16 cellular contexts compared by ENCODE assay signal in genomic region chr5:160500776-160501175, GRCh38.
DNase-seq lines count a peak whose midpoint lies in the region; ATAC-seq, FAIRE-seq and TF ChIP-seq lines count a peak whose summit lies in the region.
"Had no signal": no experiment of that assay in that cellular context is flagged by ENCODE, and none has a peak within 500 bp of the region (broad histone marks: within the 10 kb centered on the region; RNA-seq: fewer than 3 reads in every experiment).

No MANE protein-coding gene starts in this region.

- no peak overlapping the region for H3K4me2 ChIP-seq in GM23338

- intact Hi-C loops in left lung (cut with DNase I), result no loop called here

- TF ChIP-seq CTCF in GM23338 (conservative IDR thresholded peaks at IDR 0.05; ENCODE audit: low read depth in 2 of 2) (no peak), left lung (IDR thresholded peaks at IDR 0.05) (no peak)

- H3K27ac Mint-ChIP-seq in GM23338, result no peak overlapping the region
- H3K27ac Mint-ChIP-seq: activated naive CD8-positive, alpha-beta T cell treated with anti-CD3 and anti-CD28 coated beads, Interleukin-2, amount 50 U/mL, for 24 hours; nephron progenitor cell; stimulated activated naive CD8-positive, alpha-beta T cell treated with anti-CD3 and anti-CD28 coated beads, Interleukin-15, Interleukin-2, amounts not matched to agents 100 ng/mL and 50 ng/mL, for 24 hours had no signal

- DNase-seq in GDM1 (lab: John Stamatoyannopoulos, UW), result peak; percentile 32
- no peak for DNase-seq in GM23338 (ENCODE audit: low spot score)
- DNase-seq in NCI-H69 (lab: John Stamatoyannopoulos, UW), result peak; percentile 8
- DNase-seq in left lung, result no peak
- DNase-seq in GF-D8 (lab: John Stamatoyannopoulos, UW), result no peak
- DNase-seq in GM19238 (ENCODE audit: insufficient read length, low spot score), result no peak
- DNase-seq in GM12892 (ENCODE audit: insufficient read length), result no peak
- no peak for DNase-seq in DMS153 treated with DMSO at 0.1 percent for 48 hours (lab: John Stamatoyannopoulos, UW; ENCODE audit: unreplicated experiment)
- DNase-seq: activated naive CD8-positive, alpha-beta T cell treated with anti-CD3 and anti-CD28 coated beads, Interleukin-2, amount 50 U/mL, for 24 hours; activated T-cell treated with anti-CD3 and anti-CD28 coated beads for 4 hours; NCI-H2029; nephron progenitor cell; SW 1271 had no signal

- no peaks in the 10 kb centered on the region for H3K27me3 Mint-ChIP-seq in GM23338 (ENCODE audit: insufficient read depth, low read depth, poor library complexity)
- H3K27me3 Mint-ChIP-seq: activated naive CD8-positive, alpha-beta T cell treated with anti-CD3 and anti-CD28 coated beads, Interleukin-2, amount 50 U/mL, for 24 hours; central memory CD8-positive, alpha-beta T cell; stimulated activated naive CD8-positive, alpha-beta T cell treated with anti-CD3 and anti-CD28 coated beads, Interleukin-15, Interleukin-2, amounts not matched to agents 100 ng/mL and 50 ng/mL, for 24 hours had no signal

- peak overlapping the region; percentile 2; the same call in 1 of the 2 replicates for H2AFZ ChIP-seq in GM23338

- FAIRE-seq in GM12892 (lab: Jason Lieb, UNC), result no peak

- H3K27ac ChIP-seq in GM23338 (ENCODE audit: low read depth), result no peak overlapping the region
- H3K27ac ChIP-seq in left lung, result no peak overlapping the region
- H3K27ac ChIP-seq: epithelial cell of prostate had no signal

- H3K27me3 ChIP-seq in GM23338 (ENCODE audit: insufficient read depth) (no peaks in the 10 kb centered on the region), left lung (no peaks in the 10 kb centered on the region)

- no peak for TF ChIP-seq POLR2A in GM12892 (IDR thresholded peaks at IDR 0.05; ENCODE audit: low read depth, low read length)

- H3K4me1 Mint-ChIP-seq in GM23338, result peaks cover 7% of the 10 kb centered on the region

- H3K36me3 ChIP-seq in GM23338 (ENCODE audit: insufficient read depth), result no peaks in the 10 kb centered on the region
- no peaks in the 10 kb centered on the region for H3K36me3 ChIP-seq in left lung

- H3K9me3 Mint-ChIP-seq in GM23338, result no peaks in the 10 kb centered on the region; the same call in 2 of the 3 replicates
- H3K9me3 Mint-ChIP-seq: activated naive CD8-positive, alpha-beta T cell treated with anti-CD3 and anti-CD28 coated beads, Interleukin-2, amount 50 U/mL, for 24 hours; central memory CD8-positive, alpha-beta T cell; nephron progenitor cell; stimulated activated naive CD8-positive, alpha-beta T cell treated with anti-CD3 and anti-CD28 coated beads, Interleukin-15, Interleukin-2, amounts not matched to agents 100 ng/mL and 50 ng/mL, for 24 hours had no signal

- no peak for ATAC-seq in GM23338
- ATAC-seq in left lung, result peak; percentile 61
- ATAC-seq: activated naive CD8-positive, alpha-beta T cell treated with anti-CD3 and anti-CD28 coated beads, Interleukin-2, amount 50 U/mL, for 24 hours had no signal

- H3F3A ChIP-seq in GM23338 (replicated peaks; ENCODE audit: low read depth), result no peaks in the 10 kb centered on the region

- no peaks in the 10 kb centered on the region for H3K9me3 ChIP-seq in left lung

- H3K9me2 ChIP-seq in GM23338 (ENCODE audit: insufficient read depth), result peaks cover 8% of the 10 kb centered on the region

- H3K4me1 ChIP-seq in GM23338 (ENCODE audit: insufficient read depth), result peaks cover 5% of the 10 kb centered on the region; the same call in 1 of the 2 replicates
- H3K4me1 ChIP-seq in left lung, result peaks cover 0 to under 1% of the 10 kb centered on the region in 2 donors

- H3K79me2 ChIP-seq in GM23338 (replicated peaks; ENCODE audit: insufficient read depth), result no peaks in the 10 kb centered on the region

- H3K4me3 Mint-ChIP-seq in GM23338, result no peak overlapping the region
- H3K4me3 Mint-ChIP-seq: activated naive CD8-positive, alpha-beta T cell treated with anti-CD3 and anti-CD28 coated beads, Interleukin-2, amount 50 U/mL, for 24 hours; central memory CD8-positive, alpha-beta T cell; nephron progenitor cell; stimulated activated naive CD8-positive, alpha-beta T cell treated with anti-CD3 and anti-CD28 coated beads, Interleukin-15, Interleukin-2, amounts not matched to agents 100 ng/mL and 50 ng/mL, for 24 hours had no signal

- H3K36me3 Mint-ChIP-seq in GM23338 (ENCODE audit: low read depth), result no peaks in the 10 kb centered on the region

- H4K20me1 ChIP-seq in GM23338 (replicated peaks; ENCODE audit: insufficient read depth), result no peaks in the 10 kb centered on the region

- H3K4me3 ChIP-seq in GM23338 (no peak overlapping the region), left lung (no peak overlapping the region)

TF ChIP-seq in GM23338, 12 proteins besides CTCF, POLR2A, EP300 and RAD21:
- TF ChIP-seq STAT1 (IDR thresholded peaks at IDR 0.05; ENCODE audit: unreplicated experiment) (no peak), EZH2 (IDR thresholded peaks at IDR 0.05; ENCODE audit: low read depth, unreplicated experiment) (no peak), NANOG (IDR thresholded peaks at IDR 0.05; ENCODE audit: borderline replicate concordance) (no peak), JUNB (IDR thresholded peaks at IDR 0.05; ENCODE audit: unreplicated experiment) (no peak), ZNF462 (CRISPR knock-in tag; IDR thresholded peaks at IDR 0.05) (no peak), EZH2phosphoT487 (IDR thresholded peaks at IDR 0.05; ENCODE audit: unreplicated experiment) (no peak), ETS1 (IDR thresholded peaks at IDR 0.05) (no peak), ZNF114 (CRISPR knock-in tag; IDR thresholded peaks at IDR 0.05) (no peak)

Comparison
In these comparisons a context has a peak if more than half of its experiments do, and no peak if none do; other contexts are left out.
1. DNase-seq: peak in GDM1 (single experiment) and NCI-H69 (single experiment); none in GM23338 (single experiment), left lung (0 of 2), GF-D8 (single experiment), GM19238 (single experiment), GM12892 (single experiment) and DMS153 treated with DMSO at 0.1 percent for 48 hours (single experiment).